In genomic region chr11:125082611-125083311, GRCh38 we compare ENCODE assay signal across 14 cellular contexts. TPM values are rescaled to one million over a fixed set of nuclear protein-coding genes. Genes with fewer than 3 reads are reported as not detected.
DNase-seq lines count a peak whose midpoint lies in the region; ATAC-seq and TF ChIP-seq lines count a peak whose summit lies in the region.
"Had no signal": no experiment of that assay in that cellular context is flagged by ENCODE, and none has a peak within 500 bp of the region (broad histone marks: within the 10 kb centered on the region; RNA-seq: fewer than 3 reads in every experiment).

No MANE protein-coding gene starts in this region.

- H3K27ac Mint-ChIP-seq in activated CD8-positive, alpha-beta T cell treated with anti-CD3 and anti-CD28 coated beads for 36 hours, result no peak overlapping the region
- H3K27ac Mint-ChIP-seq in activated naive CD4-positive, alpha-beta T cell treated with anti-CD3 and anti-CD28 coated beads, Interleukin-2, amount 10 ng/mL, durations not matched to agents 7 days and 5 days, result no peak overlapping the region
- H3K27ac Mint-ChIP-seq: activated CD4-positive, alpha-beta T cell treated with anti-CD3 and anti-CD28 coated beads, Interleukin-2, amount 10 ng/mL, durations not matched to agents 24 days and 14 days; activated naive CD8-positive, alpha-beta T cell treated with anti-CD3 and anti-CD28 coated beads, Interleukin-2, amount 10 ng/mL, durations not matched to agents 7 days and 5 days; B cell had no signal

- no peaks in the 10 kb centered on the region for H3K4me1 Mint-ChIP-seq in activated CD8-positive, alpha-beta T cell treated with anti-CD3 and anti-CD28 coated beads for 36 hours (ENCODE audit: low read depth)
- H3K4me1 Mint-ChIP-seq in activated naive CD4-positive, alpha-beta T cell treated with anti-CD3 and anti-CD28 coated beads, Interleukin-2, amount 10 ng/mL, durations not matched to agents 7 days and 5 days, result peaks cover 5% of the 10 kb centered on the region
- H3K4me1 Mint-ChIP-seq: activated CD4-positive, alpha-beta T cell treated with anti-CD3 and anti-CD28 coated beads, Interleukin-2, amount 10 ng/mL, durations not matched to agents 24 days and 14 days; B cell had no signal

- H3K27me3 Mint-ChIP-seq in activated CD8-positive, alpha-beta T cell treated with anti-CD3 and anti-CD28 coated beads for 36 hours, result no peaks in the 10 kb centered on the region
- H3K27me3 Mint-ChIP-seq in activated naive CD4-positive, alpha-beta T cell treated with anti-CD3 and anti-CD28 coated beads, Interleukin-2, amount 10 ng/mL, durations not matched to agents 7 days and 5 days, result peaks cover 7% of the 10 kb centered on the region
- H3K27me3 Mint-ChIP-seq: activated CD4-positive, alpha-beta T cell treated with anti-CD3 and anti-CD28 coated beads, Interleukin-2, amount 10 ng/mL, durations not matched to agents 24 days and 14 days; activated naive CD8-positive, alpha-beta T cell treated with anti-CD3 and anti-CD28 coated beads, Interleukin-2, amount 10 ng/mL, durations not matched to agents 7 days and 5 days; B cell had no signal

- TF ChIP-seq CTCF in HCT116 (IDR thresholded peaks at IDR 0.05 in 2 of 3, conservative IDR thresholded peaks at IDR 0.05 in 1 of 3; ENCODE audit: borderline replicate concordance in 1 of 3, insufficient read depth in 1 of 3, low read depth in 2 of 3, low read length in 2 of 3) (no peak), kidney epithelial cell (IDR thresholded peaks at IDR 0.05; ENCODE audit: insufficient read depth, low read length, poor library complexity, severe bottlenecking) (no peak)
- TF ChIP-seq CTCF in activated CD8-positive, alpha-beta T cell treated with anti-CD3 and anti-CD28 coated beads for 36 hours (IDR thresholded peaks at IDR 0.05), result no peak

- H3K36me3 Mint-ChIP-seq in activated CD8-positive, alpha-beta T cell treated with anti-CD3 and anti-CD28 coated beads for 36 hours (ENCODE audit: low read depth), result no peaks in the 10 kb centered on the region
- no peaks in the 10 kb centered on the region for H3K36me3 Mint-ChIP-seq in activated naive CD4-positive, alpha-beta T cell treated with anti-CD3 and anti-CD28 coated beads, Interleukin-2, amount 10 ng/mL, durations not matched to agents 7 days and 5 days
- H3K36me3 Mint-ChIP-seq: activated naive CD8-positive, alpha-beta T cell treated with anti-CD3 and anti-CD28 coated beads, Interleukin-2, amount 10 ng/mL, durations not matched to agents 7 days and 5 days had no signal

- peak overlapping the region; percentile 45 for H3K9ac ChIP-seq in HCT116 (ENCODE audit: low read length)

- H3K4me2 ChIP-seq in HCT116 (ENCODE audit: low read length), result peak overlapping the region; percentile 68

- no peaks in the 10 kb centered on the region for H3K36me3 ChIP-seq in HCT116 (ENCODE audit: control insufficient read depth in 1 of 2, insufficient read depth in 2 of 2, low read length in 2 of 2)
- no peaks in the 10 kb centered on the region for H3K36me3 ChIP-seq in kidney epithelial cell (ENCODE audit: control insufficient read depth, insufficient read depth, low read length)

- H3K4me1 ChIP-seq in HCT116 (ENCODE audit: control insufficient read depth in 1 of 2, insufficient read depth in 2 of 2, low read length in 2 of 2), result peaks cover 12 to 68% of the 10 kb centered on the region in 2 experiments; a peak in 3 of 4 replicates

- no peak overlapping the region for H2AFZ ChIP-seq in HCT116 (ENCODE audit: low read depth, low read length, poor library complexity, severe bottlenecking)

- H3K4me3 ChIP-seq in HCT116 (replicated peaks in 1 of 2; ENCODE audit: low read depth in 1 of 2, low read length in 2 of 2), result peak overlapping the region in 1 of 2 experiments; percentile 30; a peak in 1 of 4 replicates
- no peak overlapping the region for H3K4me3 ChIP-seq in kidney epithelial cell (ENCODE audit: low read depth, low read length)

- POLR2A ChIA-PET in HCT116 (lab: Charles Lee), result interaction anchor here (0.7 to 1.3 kb wide), 4 partner anchors 8 to 1030 kb away, joined by 3 to 7 read pairs (median 6); partner anchors contain the start of gene TMEM218
- POLR2A ChIA-PET in activated CD8-positive, alpha-beta T cell treated with anti-CD3 and anti-CD28 coated beads for 36 hours (lab: Charles Lee), result no interaction called here

- no peaks in the 10 kb centered on the region for H3K9me3 ChIP-seq in HCT116 (ENCODE audit: control insufficient read depth in 1 of 2, insufficient read depth in 1 of 2, low read depth in 1 of 2, low read length in 2 of 2)

- DNase-seq in A172 (ENCODE audit: low spot score) (peak; percentile 49), HCT116 (ENCODE audit: low read depth, low spot score) (peak; percentile 37), astrocyte of the hippocampus (ENCODE audit: low read depth, low spot score) (peak; percentile 84), kidney epithelial cell (ENCODE audit: low read depth) (peak; percentile 23), NCI-H187 (lab: John Stamatoyannopoulos, UW) (no peak)
- no peak for DNase-seq in activated CD8-positive, alpha-beta T cell treated with anti-CD3 and anti-CD28 coated beads for 36 hours
- DNase-seq in activated naive CD4-positive, alpha-beta T cell treated with anti-CD3 and anti-CD28 coated beads, Interleukin-2, amount 10 ng/mL, durations not matched to agents 7 days and 5 days, result no peak
- DNase-seq: activated CD4-positive, alpha-beta T cell treated with anti-CD3 and anti-CD28 coated beads, Interleukin-2, amount 10 ng/mL, durations not matched to agents 24 days and 14 days; activated naive CD8-positive, alpha-beta T cell treated with anti-CD3 and anti-CD28 coated beads, Interleukin-2, amount 10 ng/mL, durations not matched to agents 7 days and 5 days; head of caudate nucleus; NCI-H146; stimulated activated CD4-positive, alpha-beta T cell treated with anti-CD3 and anti-CD28 coated beads, Interleukin-4, amount 100 ng/mL, for 1 hour had no signal

- no peaks in the 10 kb centered on the region for H3K9me2 ChIP-seq in HCT116 (ENCODE audit: insufficient read depth)

- H3K9me3 Mint-ChIP-seq in activated CD8-positive, alpha-beta T cell treated with anti-CD3 and anti-CD28 coated beads for 36 hours, result no peaks in the 10 kb centered on the region
- no peaks in the 10 kb centered on the region for H3K9me3 Mint-ChIP-seq in activated naive CD4-positive, alpha-beta T cell treated with anti-CD3 and anti-CD28 coated beads, Interleukin-2, amount 10 ng/mL, durations not matched to agents 7 days and 5 days
- H3K9me3 Mint-ChIP-seq: activated CD4-positive, alpha-beta T cell treated with anti-CD3 and anti-CD28 coated beads, Interleukin-2, amount 10 ng/mL, durations not matched to agents 24 days and 14 days; activated naive CD8-positive, alpha-beta T cell treated with anti-CD3 and anti-CD28 coated beads, Interleukin-2, amount 10 ng/mL, durations not matched to agents 7 days and 5 days had no signal

- peak overlapping the region; percentile 40 for H3K27ac ChIP-seq in HCT116 (ENCODE audit: low read depth, low read length)

- H3K79me2 ChIP-seq in HCT116 (ENCODE audit: insufficient read depth, low read length), result no peaks in the 10 kb centered on the region

- RAD21 ChIA-PET in HCT116 (lab: Charles Lee; ENCODE audit: low non-redundant PET in 1 of 2, low total read pairs in 2 of 2, uncharacterized antibody in 2 of 2, unreplicated experiment in 2 of 2), result interaction anchor here (0.6 to 1.2 kb wide), 4 partner anchors 9 to 281 kb away, joined by 3 to 6 read pairs (median 5); no protein-coding TSS in a partner anchor

- CTCF ChIA-PET in HCT116 (lab: Charles Lee), result interaction anchor here (0.6 to 3.0 kb wide), 3 partner anchors 8 to 110 kb away, joined by 3 to 10 read pairs (median 4); no protein-coding TSS in a partner anchor
- CTCF ChIA-PET in activated CD8-positive, alpha-beta T cell treated with anti-CD3 and anti-CD28 coated beads for 36 hours (lab: Charles Lee), result interaction anchor here (1.3 kb wide), 1 partner anchor 119 kb away, joined by 3 read pairs; no protein-coding TSS in a partner anchor
- CTCF ChIA-PET in activated naive CD4-positive, alpha-beta T cell treated with anti-CD3 and anti-CD28 coated beads, Interleukin-2, amount 10 ng/mL, durations not matched to agents 7 days and 5 days (lab: Charles Lee), result interaction anchor here (1.0 kb wide), 1 partner anchor 267 kb away, joined by 3 read pairs; no protein-coding TSS in a partner anchor

- H3K4me3 Mint-ChIP-seq in activated CD8-positive, alpha-beta T cell treated with anti-CD3 and anti-CD28 coated beads for 36 hours, result no peak overlapping the region
- H3K4me3 Mint-ChIP-seq in activated naive CD4-positive, alpha-beta T cell treated with anti-CD3 and anti-CD28 coated beads, Interleukin-2, amount 10 ng/mL, durations not matched to agents 7 days and 5 days, result no peak overlapping the region
- H3K4me3 Mint-ChIP-seq: activated CD4-positive, alpha-beta T cell treated with anti-CD3 and anti-CD28 coated beads, Interleukin-2, amount 10 ng/mL, durations not matched to agents 24 days and 14 days; activated naive CD8-positive, alpha-beta T cell treated with anti-CD3 and anti-CD28 coated beads, Interleukin-2, amount 10 ng/mL, durations not matched to agents 7 days and 5 days; B cell had no signal

- TF ChIP-seq POLR2A in HCT116 (IDR thresholded peaks at IDR 0.05; ENCODE audit: borderline replicate concordance, extremely low read depth, insufficient read depth, insufficient read length), result no peak

- no peaks in the 10 kb centered on the region for H4K20me1 ChIP-seq in HCT116 (ENCODE audit: insufficient read depth)

- TF ChIP-seq RAD21 in HCT116 (IDR thresholded peaks at IDR 0.05; ENCODE audit: low read depth), result no peak; the same call in 1 of the 2 replicates

- no TSS peak for BruUV-seq in HCT116 (replicated peaks; lab: Mats Ljungman, UMichigan)

- ATAC-seq in HCT116 (peak; percentile 84), HG03095 (IDR thresholded peaks at IDR 0.05; ENCODE audit: unreplicated experiment) (no peak)
- ATAC-seq in activated CD8-positive, alpha-beta T cell treated with anti-CD3 and anti-CD28 coated beads for 36 hours, result no peak

- H3K27me3 ChIP-seq in HCT116 (ENCODE audit: insufficient read depth, low read length) (no peaks in the 10 kb centered on the region), kidney epithelial cell (ENCODE audit: control insufficient read depth, insufficient read depth, low read length) (no peaks in the 10 kb centered on the region)

- intact Hi-C loops in HCT116 (cut with micrococcal nuclease), result no loop called here
- intact Hi-C loops in activated CD8-positive, alpha-beta T cell treated with anti-CD3 and anti-CD28 coated beads for 36 hours (cut with micrococcal nuclease), result no loop called here

RNA-seq across cellular contexts. Expression of gene SLC37A2, which starts 19.7 kb away (rescaled TPM):
- total RNA-seq in A172 (2014; rRNA removed; shearing (Covaris generic)), result 0.26 and 1.4 TPM in 2 replicates
- total RNA-seq in HCT116 (2021; ENCODE audit: unreplicated experiment), result 5.1 TPM
- polyA plus RNA-seq in HCT116 (2012), result 3.8 and 4.2 TPM in 2 replicates
- total RNA-seq in kidney epithelial cell, result 0.68 and 1.8 TPM in 2 replicates
- total RNA-seq in activated CD8-positive, alpha-beta T cell treated with anti-CD3 and anti-CD28 coated beads for 36 hours, result under 1 TPM; 0.70 to 0.74 TPM

RNA-seq across cellular contexts. Expression of gene TMEM218, which starts 28.7 kb away (rescaled TPM):
- total RNA-seq in A172 (2014; rRNA removed; shearing (Covaris generic)), result 25.8 and 30.8 TPM in 2 replicates
- total RNA-seq in HCT116 (2021; ENCODE audit: unreplicated experiment) (17.9 TPM), kidney epithelial cell (19.6 and 28.3 TPM in 2 replicates)
- polyA plus RNA-seq in HCT116 (2012), result 13.3 and 16.6 TPM in 2 replicates
- total RNA-seq in activated CD8-positive, alpha-beta T cell treated with anti-CD3 and anti-CD28 coated beads for 36 hours, result 10 to 100 TPM; 12.7 to 13.3 TPM

Comparison
In these comparisons a context has a peak if more than half of its experiments do, and no peak if none do; other contexts are left out.
1. DNase-seq: peak in A172 (single experiment), HCT116 (single experiment), astrocyte of the hippocampus (single experiment) and kidney epithelial cell (single experiment); none in NCI-H187 (0 of 2), activated CD8-positive, alpha-beta T cell treated with anti-CD3 and anti-CD28 coated beads for 36 hours (single experiment) and activated naive CD4-positive, alpha-beta T cell treated with anti-CD3 and anti-CD28 coated beads, Interleukin-2, amount 10 ng/mL, durations not matched to agents 7 days and 5 days (single experiment).